Comparison of ENCODE assay signal across 11 cellular contexts in the genomic region with DNA sequence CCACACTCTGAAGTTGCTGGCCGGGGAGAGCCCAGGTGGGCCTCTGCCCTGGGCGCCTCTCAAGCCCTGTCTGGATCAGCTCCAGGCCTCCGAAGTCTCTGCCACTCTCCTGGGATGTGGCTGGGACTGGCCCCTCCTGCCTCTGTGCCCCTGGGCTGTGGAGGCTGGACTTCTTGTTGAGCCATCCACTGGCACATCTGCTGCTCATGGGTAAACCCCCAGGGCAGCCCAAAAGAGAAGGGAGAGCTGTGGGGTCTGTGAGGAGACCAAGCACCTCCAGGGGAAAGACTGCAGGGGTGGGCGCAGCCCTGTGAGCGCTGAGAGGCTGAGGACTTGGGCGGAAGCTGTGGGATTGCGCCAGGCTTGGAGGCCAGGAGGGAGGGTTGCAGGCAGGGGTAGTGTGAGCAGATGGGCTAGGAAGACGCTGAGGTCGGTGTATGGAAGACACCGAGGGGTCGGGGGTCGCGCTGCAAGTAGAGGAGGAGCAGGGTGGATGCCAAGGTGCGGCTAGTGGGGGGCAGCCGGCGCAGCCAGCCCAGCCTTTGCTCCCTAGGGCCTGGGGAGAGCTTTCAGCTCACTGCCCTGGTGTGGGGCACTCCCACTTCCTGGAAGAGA.
DNase-seq lines count a peak whose midpoint lies in the region; ATAC-seq and TF ChIP-seq lines count a peak whose summit lies in the region.
"Had no signal": no experiment of that assay in that cellular context is flagged by ENCODE, and none has a peak within 500 bp of the region (broad histone marks: within the 10 kb centered on the region; RNA-seq: fewer than 3 reads in every experiment).

No MANE protein-coding gene starts in this region.

- H3K9me3 ChIP-seq in T-helper 17 cell (ENCODE audit: control insufficient read depth, low read length, poor library complexity, severe bottlenecking): no peaks in the 10 kb centered on the region
- H3K9me3 ChIP-seq in GM23248 (ENCODE audit: low read depth): no peaks in the 10 kb centered on the region
- H3K9me3 ChIP-seq: prostate gland had no signal

- ATAC-seq in T-helper 17 cell: peak; percentile 8

- no peaks in the 10 kb centered on the region for H3K36me3 Mint-ChIP-seq in T-helper 17 cell (ENCODE audit: low read depth)
- no peaks in the 10 kb centered on the region for H3K36me3 Mint-ChIP-seq in neural crest cell (ENCODE audit: low read depth)
- H3K36me3 Mint-ChIP-seq: CD4-positive, alpha-beta memory T cell had no signal

- DNase-seq in AG20443 (ENCODE audit: low spot score) (peak; percentile 8), D341Med (ENCODE audit: low spot score) (peak; percentile 44), T-helper 17 cell (no peak), neural crest cell (ENCODE audit: low read depth, low spot score) (no peak), NCI-H69 (lab: John Stamatoyannopoulos, UW) (no peak), HCEC 1CT (no peak), GM23248 (no peak)

- H3K4me3 Mint-ChIP-seq in T-helper 17 cell (no peak overlapping the region), neural crest cell (no peak overlapping the region)
- H3K4me3 Mint-ChIP-seq: CD4-positive, alpha-beta memory T cell had no signal

- H3K27me3 ChIP-seq in GM23248 (replicated peaks; ENCODE audit: insufficient read depth): no peaks in the 10 kb centered on the region
- H3K27me3 ChIP-seq: hepatocyte had no signal

- TF ChIP-seq CTCF in neural crest cell (conservative IDR thresholded peaks at IDR 0.05): no peak

- no peaks in the 10 kb centered on the region for H3K9me3 Mint-ChIP-seq in neural crest cell
- H3K9me3 Mint-ChIP-seq: CD4-positive, alpha-beta memory T cell had no signal

- no peaks in the 10 kb centered on the region for H4K20me1 ChIP-seq in GM23248 (ENCODE audit: insufficient read depth)

- no peaks in the 10 kb centered on the region for H3F3A ChIP-seq in GM23248 (ENCODE audit: insufficient read depth)

- H3K9ac ChIP-seq in GM23248: no peak overlapping the region

- no peaks in the 10 kb centered on the region for H3K9me2 ChIP-seq in GM23248 (ENCODE audit: insufficient read depth)

- H3K27me3 Mint-ChIP-seq in T-helper 17 cell (peaks cover 11% of the 10 kb centered on the region), neural crest cell (ENCODE audit: low read depth) (no peaks in the 10 kb centered on the region)
- H3K27me3 Mint-ChIP-seq: CD4-positive, alpha-beta memory T cell had no signal

- no peak overlapping the region for H2AFZ ChIP-seq in GM23248
- H2AFZ ChIP-seq: hepatocyte had no signal

- no peaks in the 10 kb centered on the region for H3K79me2 ChIP-seq in GM23248 (ENCODE audit: insufficient read depth)
- H3K79me2 ChIP-seq: hepatocyte had no signal

- no peaks in the 10 kb centered on the region for H3K36me3 ChIP-seq in GM23248 (ENCODE audit: low read depth)
- H3K36me3 ChIP-seq: prostate gland had no signal

- H3K27ac ChIP-seq in GM23248: no peak overlapping the region
- H3K27ac ChIP-seq: hepatocyte, prostate gland had no signal

- H3K27ac Mint-ChIP-seq in T-helper 17 cell: peak overlapping the region; percentile 72
- H3K27ac Mint-ChIP-seq in neural crest cell (ENCODE audit: unreplicated experiment): peak overlapping the region; percentile 12

- H3K4me3 ChIP-seq in GM23248: no peak overlapping the region
- H3K4me3 ChIP-seq: hepatocyte, lung, prostate gland had no signal

- H3K4me1 ChIP-seq in GM23248 (ENCODE audit: insufficient read depth): no peaks in the 10 kb centered on the region
- H3K4me1 ChIP-seq: prostate gland had no signal

- 62 to 63% methylated on average over 16 of the region's 16 CpGs for WGBS in GM23248 (ENCODE audit: low coverage in 1 of 2, low lambda C conversion rate in 2 of 2, missing lambda C conversion rate in 2 of 2), 2 experiments

- peaks cover 5% of the 10 kb centered on the region for H3K4me1 Mint-ChIP-seq in T-helper 17 cell
- H3K4me1 Mint-ChIP-seq in neural crest cell: peaks cover 6% of the 10 kb centered on the region

- in situ Hi-C loops in GM23248 (cut with MboI): loop anchor here (10.0 kb wide), 1 partner anchor 137 kb away; no protein-coding TSS in a partner anchor

- no peak overlapping the region for H3K4me2 ChIP-seq in GM23248 (ENCODE audit: unreplicated experiment)
- H3K4me2 ChIP-seq: hepatocyte had no signal

Comparison
In these comparisons a context has a peak if more than half of its experiments do, and no peak if none do; other contexts are left out.
1. DNase-seq: peak in AG20443 (single experiment) and D341Med (single experiment); none in T-helper 17 cell (0 of 3), neural crest cell (single experiment), NCI-H69 (single experiment), HCEC 1CT (single experiment) and GM23248 (single experiment).